ENCODE assay signal across 10 cellular contexts in the genomic region with DNA sequence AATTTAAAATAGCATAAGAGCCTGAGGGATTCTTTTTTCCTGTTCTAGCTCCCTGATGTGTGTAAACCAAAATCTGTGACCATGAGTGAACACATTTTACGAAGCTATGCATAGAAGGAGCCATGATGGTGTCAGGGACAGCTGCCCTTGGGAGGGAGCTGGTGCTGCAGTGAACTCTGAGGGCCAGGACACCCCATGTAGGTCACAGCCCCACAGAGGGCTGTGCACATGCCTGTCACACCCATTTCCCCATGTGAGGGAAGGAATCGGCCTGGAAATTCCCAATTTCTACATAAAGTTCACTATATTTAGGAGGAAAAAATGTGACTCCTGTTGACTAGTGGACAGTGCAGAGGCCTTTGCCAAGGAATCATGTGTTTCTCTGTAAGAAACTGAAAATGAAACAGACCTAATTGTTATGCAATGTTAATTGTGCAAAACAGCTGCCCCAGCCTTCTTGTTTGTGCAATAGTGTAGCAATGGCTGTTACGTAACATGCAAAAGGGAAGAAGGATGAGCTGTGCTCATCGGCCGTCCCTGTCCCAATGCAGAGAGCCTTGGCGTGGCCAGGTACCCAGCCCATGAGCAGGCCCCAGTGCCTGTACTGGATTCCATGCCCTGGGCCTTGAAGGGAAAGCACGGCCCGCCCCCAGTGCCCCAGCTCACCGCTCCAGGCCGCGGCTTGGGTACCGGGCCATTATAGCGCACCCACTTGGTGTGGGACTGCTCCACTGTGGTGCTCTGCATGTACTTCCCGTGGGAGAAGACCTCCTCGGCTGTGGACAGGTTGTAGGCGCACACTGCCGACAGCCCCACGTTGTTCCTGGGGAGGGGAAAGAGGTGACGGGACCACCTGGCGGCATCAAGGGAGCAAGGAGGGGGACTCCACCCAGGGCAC.
DNase-seq lines count a peak whose midpoint lies in the region; ATAC-seq and TF ChIP-seq lines count a peak whose summit lies in the region.
"Had no signal": no experiment of that assay in that cellular context is flagged by ENCODE, and none has a peak within 500 bp of the region (broad histone marks: within the 10 kb centered on the region; RNA-seq: fewer than 3 reads in every experiment).

No MANE protein-coding gene starts in this region.

- peaks cover 12% of the 10 kb centered on the region for H3K4me1 Mint-ChIP-seq in activated CD4-positive, alpha-beta T cell treated with anti-CD3 and anti-CD28 coated beads, Interleukin-2, amount 10 ng/mL, durations not matched to agents 24 days and 14 days

- H3K36me3 Mint-ChIP-seq in activated CD4-positive, alpha-beta T cell treated with anti-CD3 and anti-CD28 coated beads, Interleukin-2, amount 10 ng/mL, durations not matched to agents 24 days and 14 days (ENCODE audit: low read depth), result peaks cover 80% of the 10 kb centered on the region

- no peaks in the 10 kb centered on the region for H3K9me3 ChIP-seq in duodenal mucosa (ENCODE audit: control insufficient read depth in 1 of 2, low read length in 2 of 2)

- no peak overlapping the region for H3K4me3 Mint-ChIP-seq in activated CD4-positive, alpha-beta T cell treated with anti-CD3 and anti-CD28 coated beads, Interleukin-2, amount 10 ng/mL, durations not matched to agents 24 days and 14 days
- H3K4me3 Mint-ChIP-seq: activated CD8-positive, alpha-beta memory T cell treated with anti-CD3 and anti-CD28 coated beads, Interleukin-2, amount 10 ng/mL, durations not matched to agents 7 days and 5 days had no signal

- intact Hi-C loops in activated CD4-positive, alpha-beta T cell treated with anti-CD3 and anti-CD28 coated beads, Interleukin-2, amount 10 ng/mL, durations not matched to agents 24 days and 14 days (cut with micrococcal nuclease), result no loop called here

- H3K27ac Mint-ChIP-seq in activated CD4-positive, alpha-beta T cell treated with anti-CD3 and anti-CD28 coated beads, Interleukin-2, amount 10 ng/mL, durations not matched to agents 24 days and 14 days, result peak overlapping the region; percentile 37
- H3K27ac Mint-ChIP-seq: activated CD8-positive, alpha-beta memory T cell treated with anti-CD3 and anti-CD28 coated beads, Interleukin-2, amount 10 ng/mL, durations not matched to agents 7 days and 5 days had no signal

- no peak overlapping the region for H3K9ac ChIP-seq in duodenal mucosa (ENCODE audit: low read depth in 1 of 2, low read length in 2 of 2)

- no peaks in the 10 kb centered on the region for H3K27me3 Mint-ChIP-seq in activated CD4-positive, alpha-beta T cell treated with anti-CD3 and anti-CD28 coated beads, Interleukin-2, amount 10 ng/mL, durations not matched to agents 24 days and 14 days
- H3K27me3 Mint-ChIP-seq: activated CD8-positive, alpha-beta memory T cell treated with anti-CD3 and anti-CD28 coated beads, Interleukin-2, amount 10 ng/mL, durations not matched to agents 7 days and 5 days had no signal

- H3K4me3 ChIP-seq in duodenal mucosa (ENCODE audit: low read depth in 1 of 2, low read length in 2 of 2) (no peak overlapping the region), urinary bladder (ENCODE audit: low read depth, low read length) (no peak overlapping the region)

- no peaks in the 10 kb centered on the region for H3K9me3 Mint-ChIP-seq in activated CD4-positive, alpha-beta T cell treated with anti-CD3 and anti-CD28 coated beads, Interleukin-2, amount 10 ng/mL, durations not matched to agents 24 days and 14 days

- WGBS in urinary bladder, result 84% methylated on average over 20 of the region's 20 CpGs

- POLR2A ChIA-PET in HEK293T (lab: Yijun Ruan, JAX), result no interaction called here

- H3K36me3 ChIP-seq in duodenal mucosa (ENCODE audit: control insufficient read depth in 1 of 2, insufficient read depth in 2 of 2, low read length in 2 of 2) (peaks cover 29 to 82% of the 10 kb centered on the region in 2 donors), urinary bladder (ENCODE audit: insufficient read depth) (peaks cover 1% of the 10 kb centered on the region)

- no peaks in the 10 kb centered on the region for H3K27me3 ChIP-seq in duodenal mucosa (ENCODE audit: control insufficient read depth in 1 of 2, insufficient read depth in 2 of 2, low read length in 2 of 2)

- CTCF ChIA-PET in HEK293T (lab: Yijun Ruan, JAX), result interaction anchor here (0.6 to 0.7 kb wide), 2 partner anchors 154 to 169 kb away, joined by 3 read pairs; no protein-coding TSS in a partner anchor

- no peak for DNase-seq in activated CD4-positive, alpha-beta T cell treated with anti-CD3 and anti-CD28 coated beads, Interleukin-2, amount 10 ng/mL, durations not matched to agents 24 days and 14 days
- DNase-seq in activated CD4-positive, alpha-beta T cell treated with anti-CD3 and anti-CD28 coated beads, Interleukin-2, amount 50 U/mL, for 1 hour, result no peak
- peak; percentile 60 for DNase-seq in mucosa of gallbladder (ENCODE audit: low spot score)
- DNase-seq in HEK293T (ENCODE audit: extremely low spot score), result no peak
- DNase-seq: activated CD8-positive, alpha-beta memory T cell treated with anti-CD3 and anti-CD28 coated beads, Interleukin-2, amount 10 ng/mL, durations not matched to agents 7 days and 5 days; NCI-H1436 treated with DMSO at 0.1 percent for 48 hours had no signal

- peak overlapping the region; percentile 41 for H3K27ac ChIP-seq in duodenal mucosa (ENCODE audit: low read depth, low read length)
- peak overlapping the region; percentile 73 for H3K27ac ChIP-seq in urinary bladder (ENCODE audit: low read depth)

- ATAC-seq in GM21526 (IDR thresholded peaks at IDR 0.05; ENCODE audit: low FRiP score, unreplicated experiment) (no peak), SK-N-SH treated with all-trans-retinoic acid at 6 μM for 48 hours (no peak)
- ATAC-seq: activated CD8-positive, alpha-beta memory T cell treated with anti-CD3 and anti-CD28 coated beads, Interleukin-2, amount 10 ng/mL, durations not matched to agents 7 days and 5 days had no signal

- H3K4me1 ChIP-seq in duodenal mucosa (ENCODE audit: control insufficient read depth in 1 of 2, insufficient read depth in 2 of 2, low read length in 2 of 2) (peaks cover 7 to 11% of the 10 kb centered on the region in 2 donors), urinary bladder (ENCODE audit: insufficient read depth) (no peaks in the 10 kb centered on the region)

TF ChIP-seq in HEK293T, 16 proteins besides CTCF, POLR2A, EP300 and RAD21:
- TF ChIP-seq TARDBP (IDR thresholded peaks at IDR 0.05) (no peak), HDGF (IDR thresholded peaks at IDR 0.05; ENCODE audit: borderline replicate concordance) (no peak), ELF4 (IDR thresholded peaks at IDR 0.05) (no peak), FOXK2 (IDR thresholded peaks at IDR 0.05) (no peak), SUZ12 (IDR thresholded peaks at IDR 0.05) (no peak), CTBP1 (IDR thresholded peaks at IDR 0.05; ENCODE audit: borderline replicate concordance) (no peak), FOXM1 (IDR thresholded peaks at IDR 0.05; ENCODE audit: borderline replicate concordance) (no peak), NFRKB (IDR thresholded peaks at IDR 0.05) (no peak), ARNT (IDR thresholded peaks at IDR 0.05) (no peak), SP1 (IDR thresholded peaks at IDR 0.05) (no peak), LEF1 (IDR thresholded peaks at IDR 0.05; ENCODE audit: borderline replicate concordance) (no peak), FOXA1 (IDR thresholded peaks at IDR 0.05) (no peak), ZNF384 (IDR thresholded peaks at IDR 0.05) (no peak), L3MBTL2 (conservative IDR thresholded peaks at IDR 0.05) (no peak), BHLHE40 (IDR thresholded peaks at IDR 0.05; ENCODE audit: borderline replicate concordance) (no peak)
- TF ChIP-seq, protein P1, sequence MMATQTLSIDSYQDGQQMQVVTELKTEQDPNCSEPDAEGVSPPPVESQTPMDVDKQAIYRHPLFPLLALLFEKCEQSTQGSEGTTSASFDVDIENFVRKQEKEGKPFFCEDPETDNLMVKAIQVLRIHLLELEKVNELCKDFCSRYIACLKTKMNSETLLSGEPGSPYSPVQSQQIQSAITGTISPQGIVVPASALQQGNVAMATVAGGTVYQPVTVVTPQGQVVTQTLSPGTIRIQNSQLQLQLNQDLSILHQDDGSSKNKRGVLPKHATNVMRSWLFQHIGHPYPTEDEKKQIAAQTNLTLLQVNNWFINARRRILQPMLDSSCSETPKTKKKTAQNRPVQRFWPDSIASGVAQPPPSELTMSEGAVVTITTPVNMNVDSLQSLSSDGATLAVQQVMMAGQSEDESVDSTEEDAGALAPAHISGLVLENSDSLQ (IDR thresholded peaks at IDR 0.05), result no peak
TF ChIP-seq in HEK293T: peak in this region for 0.

TF ChIP-seq in SK-N-SH treated with all-trans-retinoic acid at 6 μM for 48 hours, 23 proteins besides CTCF, POLR2A, EP300 and RAD21:
- TF ChIP-seq, protein P2, sequence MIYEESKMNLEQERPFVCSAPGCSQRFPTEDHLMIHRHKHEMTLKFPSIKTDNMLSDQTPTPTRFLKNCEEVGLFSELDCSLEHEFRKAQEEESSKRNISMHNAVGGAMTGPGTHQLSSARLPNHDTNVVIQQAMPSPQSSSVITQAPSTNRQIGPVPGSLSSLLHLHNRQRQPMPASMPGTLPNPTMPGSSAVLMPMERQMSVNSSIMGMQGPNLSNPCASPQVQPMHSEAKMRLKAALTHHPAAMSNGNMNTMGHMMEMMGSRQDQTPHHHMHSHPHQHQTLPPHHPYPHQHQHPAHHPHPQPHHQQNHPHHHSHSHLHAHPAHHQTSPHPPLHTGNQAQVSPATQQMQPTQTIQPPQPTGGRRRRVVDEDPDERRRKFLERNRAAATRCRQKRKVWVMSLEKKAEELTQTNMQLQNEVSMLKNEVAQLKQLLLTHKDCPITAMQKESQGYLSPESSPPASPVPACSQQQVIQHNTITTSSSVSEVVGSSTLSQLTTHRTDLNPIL (CRISPR knock-in tag; IDR thresholded peaks at IDR 0.05; ENCODE audit: low read depth), result no peak
- TF ChIP-seq ZC3H10 (CRISPR knock-in tag; IDR thresholded peaks at IDR 0.05) (no peak), PPARA (CRISPR knock-in tag; IDR thresholded peaks at IDR 0.05; ENCODE audit: borderline replicate concordance) (no peak)
